9 cellular contexts compared by ENCODE assay signal in the genomic region with DNA sequence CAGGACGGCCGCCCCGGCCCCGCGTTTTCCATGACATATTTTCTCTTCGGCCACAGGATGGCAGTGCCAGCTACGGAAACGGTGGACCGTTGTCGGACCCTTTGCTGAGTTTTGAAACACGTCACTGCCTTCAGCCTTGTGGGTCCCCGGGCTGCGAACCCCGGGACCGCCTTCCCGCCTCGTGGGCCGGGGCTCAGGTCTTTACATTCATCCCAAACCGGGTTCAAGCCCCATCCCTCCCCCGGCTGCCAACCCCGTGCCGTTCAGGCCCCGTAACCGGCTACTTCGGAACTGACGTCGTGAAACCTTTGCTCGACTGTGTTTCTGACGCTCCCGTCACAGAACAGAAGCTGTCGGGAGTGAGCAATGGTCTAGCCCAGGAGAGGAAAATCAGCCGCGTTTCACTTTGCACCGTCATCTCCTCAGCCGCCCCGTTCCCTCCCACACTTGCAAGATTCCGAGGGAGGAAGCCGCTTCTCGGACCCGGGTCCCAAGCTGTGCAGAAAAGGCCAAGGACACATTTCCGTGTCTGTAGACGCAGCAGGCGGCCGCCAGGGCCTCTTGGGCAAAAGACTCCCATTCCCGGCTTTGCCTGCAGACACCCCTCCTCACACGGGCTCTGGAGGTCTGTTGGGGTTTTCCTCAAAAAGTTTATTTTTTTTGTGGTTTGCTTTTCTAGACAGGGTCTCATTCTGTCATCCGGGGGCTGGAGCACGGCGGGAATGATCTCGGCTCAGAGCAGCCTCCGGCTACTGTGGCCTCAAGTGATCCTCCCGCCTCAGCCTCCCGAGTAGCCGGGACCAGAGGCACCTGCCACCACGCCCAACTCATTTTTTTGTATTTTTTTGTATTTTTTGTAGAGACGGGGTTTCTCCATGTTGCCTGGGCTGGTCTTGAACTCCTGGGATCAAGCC. TPM values are rescaled to one million over a fixed set of nuclear protein-coding genes. Genes with fewer than 3 reads are reported as not detected.
A peak's percentile ranks its signal among the peaks of the same experiment; 100 is the strongest.
DNase-seq lines count a peak whose midpoint lies in the region; ATAC-seq and TF ChIP-seq lines count a peak whose summit lies in the region.
"Had no signal": no experiment of that assay in that cellular context is flagged by ENCODE, and none has a peak within 500 bp of the region (broad histone marks: within the 10 kb centered on the region; RNA-seq: fewer than 3 reads in every experiment).

No MANE protein-coding gene starts in this region.

- ATAC-seq in HG03135 (IDR thresholded peaks at IDR 0.05; ENCODE audit: unreplicated experiment), result no peak
- no peak for ATAC-seq in GM21367 (IDR thresholded peaks at IDR 0.05; ENCODE audit: unreplicated experiment)
- ATAC-seq: left lobe of liver had no signal

- no peaks in the 10 kb centered on the region for H3K36me3 Mint-ChIP-seq in activated naive CD8-positive, alpha-beta T cell
- H3K36me3 Mint-ChIP-seq in mesothelial cell of epicardium, result no peaks in the 10 kb centered on the region

- H3K27ac Mint-ChIP-seq in activated naive CD8-positive, alpha-beta T cell, result no peak overlapping the region
- no peak overlapping the region for H3K27ac Mint-ChIP-seq in mesothelial cell of epicardium

- H3K9me3 Mint-ChIP-seq in activated naive CD8-positive, alpha-beta T cell (ENCODE audit: low read depth), result no peaks in the 10 kb centered on the region
- H3K9me3 Mint-ChIP-seq in mesothelial cell of epicardium, result no peaks in the 10 kb centered on the region

- H3K27me3 Mint-ChIP-seq in activated naive CD8-positive, alpha-beta T cell, result peaks cover 15% of the 10 kb centered on the region
- peaks cover 54% of the 10 kb centered on the region for H3K27me3 Mint-ChIP-seq in mesothelial cell of epicardium (ENCODE audit: low read depth)

- H3K4me3 Mint-ChIP-seq in activated naive CD8-positive, alpha-beta T cell, result peak overlapping the region; percentile 59
- H3K4me3 Mint-ChIP-seq in mesothelial cell of epicardium, result peak overlapping the region; percentile 66

- H3K27ac ChIP-seq in HEK293 (ENCODE audit: extremely low read depth, low read depth, low read length), result no peak overlapping the region

- peaks cover 4% of the 10 kb centered on the region for H3K4me1 Mint-ChIP-seq in activated naive CD8-positive, alpha-beta T cell (ENCODE audit: low read depth)
- peaks cover 2% of the 10 kb centered on the region for H3K4me1 Mint-ChIP-seq in mesothelial cell of epicardium

- DNase-seq in AG09309 (ENCODE audit: low read depth), result no peak
- DNase-seq in mesothelial cell of epicardium (ENCODE audit: low spot score in 2 of 2, unreplicated experiment in 2 of 2), result no peak
- DNase-seq in NCI-H1436 treated with DMSO at 0.1 percent for 48 hours (lab: John Stamatoyannopoulos, UW), result no peak
- no peak for DNase-seq in NCI-H2029 treated with DMSO at 0.1 percent for 48 hours (lab: John Stamatoyannopoulos, UW)

- H3K36me3 ChIP-seq in HEK293 (ENCODE audit: control insufficient read depth in 2 of 2, insufficient read depth in 1 of 2, low read length in 2 of 2), result no peaks in the 10 kb centered on the region

- POLR2A ChIA-PET in HEK293 (lab: Yijun Ruan, JAX), result no interaction called here

- TF ChIP-seq CTCF in AG09309 (IDR thresholded peaks at IDR 0.05; ENCODE audit: control insufficient read depth, insufficient read depth, low read depth, low read length, missing control alignments), result peak; percentile 8
- no peak for TF ChIP-seq CTCF in HEK293 (tag by site-specific recombination; IDR thresholded peaks at IDR 0.05)
- peak; percentile 39 for TF ChIP-seq CTCF in mesothelial cell of epicardium (IDR thresholded peaks at IDR 0.05; ENCODE audit: unreplicated experiment)

- H3K4me1 ChIP-seq in HEK293 (ENCODE audit: control insufficient read depth, insufficient read depth, low read length), result no peaks in the 10 kb centered on the region

- CTCF ChIA-PET in HEK293 (lab: Yijun Ruan, JAX), result no interaction called here

- H3K4me3 ChIP-seq in AG09309 (ENCODE audit: control insufficient read depth, low read depth, low read length) (no peak overlapping the region; the same call in 1 of the 2 replicates), HEK293 (ENCODE audit: low read depth, low read length) (no peak overlapping the region)

- no peaks in the 10 kb centered on the region for H3K9me3 ChIP-seq in HEK293 (ENCODE audit: control insufficient read depth, insufficient read depth, low read depth, low read length)

TF ChIP-seq in HEK293, 187 proteins besides CTCF, POLR2A, EP300 and RAD21:
- no peak for TF ChIP-seq OSR2 (tag by site-specific recombination; IDR thresholded peaks at IDR 0.05)
- TF ChIP-seq ZFP69B (tag by site-specific recombination; IDR thresholded peaks at IDR 0.05), result peak; percentile 22; the same call in 1 of the 2 replicates

RNA-seq across cellular contexts. Expression of a gene that starts 41.4 kb away (rescaled TPM):
- total RNA-seq in mesothelial cell of epicardium, result 63.0 to 65.5 TPM (median 65.2 TPM) in 3 replicates
